Comparison of ENCODE assay signal across 1 cellular context in genomic region chr11:46122955-46123354, GRCh38.
TF ChIP-seq lines count a peak whose summit lies in the region.

No MANE protein-coding gene starts in this region.

TF ChIP-seq in IMR-90, 13 proteins besides CTCF, POLR2A, EP300 and RAD21 (continued from another document):
- TF ChIP-seq, protein P1, sequence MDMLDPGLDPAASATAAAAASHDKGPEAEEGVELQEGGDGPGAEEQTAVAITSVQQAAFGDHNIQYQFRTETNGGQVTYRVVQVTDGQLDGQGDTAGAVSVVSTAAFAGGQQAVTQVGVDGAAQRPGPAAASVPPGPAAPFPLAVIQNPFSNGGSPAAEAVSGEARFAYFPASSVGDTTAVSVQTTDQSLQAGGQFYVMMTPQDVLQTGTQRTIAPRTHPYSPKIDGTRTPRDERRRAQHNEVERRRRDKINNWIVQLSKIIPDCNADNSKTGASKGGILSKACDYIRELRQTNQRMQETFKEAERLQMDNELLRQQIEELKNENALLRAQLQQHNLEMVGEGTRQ (IDR thresholded peaks at IDR 0.05; ENCODE audit: low read depth, low read length): no peak
- TF ChIP-seq MAFK (IDR thresholded peaks at IDR 0.05; ENCODE audit: low read depth, low read length) (no peak), CEBPB (IDR thresholded peaks at IDR 0.05; ENCODE audit: low read depth, low read length) (no peak), BHLHE40 (IDR thresholded peaks at IDR 0.05; ENCODE audit: low read depth, low read length) (no peak)
